Comparison of ENCODE assay signal across 17 cellular contexts in the genomic region with DNA sequence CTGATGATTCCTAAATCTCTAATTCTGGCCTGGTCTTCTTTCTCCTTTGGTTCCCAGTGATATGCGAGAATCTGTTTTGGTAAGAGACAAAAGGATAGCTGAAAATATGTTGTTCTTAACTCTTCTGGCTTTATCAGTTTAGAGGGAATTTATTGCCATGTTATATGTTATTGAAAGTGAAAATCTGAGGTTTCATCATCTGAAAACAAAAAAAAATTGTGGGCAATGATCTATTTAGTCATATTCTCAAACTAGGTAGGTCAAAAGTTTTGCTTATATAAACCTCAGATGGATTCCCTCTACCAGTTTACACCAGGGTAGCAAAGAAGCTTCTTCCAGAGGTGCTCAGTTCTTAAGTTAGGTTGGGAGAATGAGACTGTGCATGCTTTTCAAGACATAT.
DNase-seq lines count a peak whose midpoint lies in the region; ATAC-seq, FAIRE-seq and TF ChIP-seq lines count a peak whose summit lies in the region.
"Had no signal": no experiment of that assay in that cellular context is flagged by ENCODE, and none has a peak within 500 bp of the region (broad histone marks: within the 10 kb centered on the region; RNA-seq: fewer than 3 reads in every experiment).

No MANE protein-coding gene starts in this region.

- H3K4me3 Mint-ChIP-seq in CD8-positive, alpha-beta T cell: peak overlapping the region; percentile 58
- H3K4me3 Mint-ChIP-seq in activated CD8-positive, alpha-beta T cell treated with anti-CD3 and anti-CD28 coated beads, Interleukin-2, amount 10 ng/mL, durations not matched to agents 7 days and 5 days: peak overlapping the region; percentile 54
- H3K4me3 Mint-ChIP-seq in naive thymus-derived CD4-positive, alpha-beta T cell: peak overlapping the region in 9 of 10 donors; percentile 25 to 64 (median 52)
- H3K4me3 Mint-ChIP-seq: activated CD4-positive, alpha-beta T cell treated with anti-CD3 and anti-CD28 coated beads, Interleukin-2, amount 10 ng/mL, durations not matched to agents 7 days and 5 days; nephron had no signal

- no peaks in the 10 kb centered on the region for H3K36me3 Mint-ChIP-seq in CD8-positive, alpha-beta T cell
- H3K36me3 Mint-ChIP-seq in activated CD8-positive, alpha-beta T cell treated with anti-CD3 and anti-CD28 coated beads, Interleukin-2, amount 10 ng/mL, durations not matched to agents 7 days and 5 days (ENCODE audit: low read depth): peaks cover 10% of the 10 kb centered on the region
- peaks cover 0 to 7% (median 0%) of the 10 kb centered on the region in 5 donors for H3K36me3 Mint-ChIP-seq in naive thymus-derived CD4-positive, alpha-beta T cell

- FAIRE-seq in GM18507 (lab: Jason Lieb, UNC): peak; percentile 81
- FAIRE-seq: HepG2 had no signal

- DNase-seq in CD8-positive, alpha-beta T cell: no peak
- DNase-seq in GM18507 (ENCODE audit: extremely low spot score, insufficient read length, low read depth) (no peak), tibial artery (no peak), NCI-H1048 (lab: John Stamatoyannopoulos, UW) (no peak)
- no peak for DNase-seq in activated CD8-positive, alpha-beta T cell treated with anti-CD3 and anti-CD28 coated beads, Interleukin-2, amount 10 ng/mL, durations not matched to agents 7 days and 5 days
- DNase-seq in naive thymus-derived CD4-positive, alpha-beta T cell: no peak
- DNase-seq: activated CD4-positive, alpha-beta T cell treated with anti-CD3 and anti-CD28 coated beads, Interleukin-2, amount 10 ng/mL, durations not matched to agents 7 days and 5 days; activated effector memory CD4-positive, alpha-beta T cell treated with Interleukin-2 at 50 U/mL for 16 hours; BE2C; hypothalamus; kidney; MG63; NCI-H187; stimulated activated CD4-positive, alpha-beta T cell treated with anti-CD3 and anti-CD28 coated beads, Interleukin-1b, Interleukin-23, amount 100 ng/mL, for 48 hours had no signal

- no peak for ATAC-seq in CD8-positive, alpha-beta T cell
- no peak for ATAC-seq in activated CD8-positive, alpha-beta T cell treated with anti-CD3 and anti-CD28 coated beads, Interleukin-2, amount 10 ng/mL, durations not matched to agents 7 days and 5 days
- no peak for ATAC-seq in naive thymus-derived CD4-positive, alpha-beta T cell
- ATAC-seq in HG02870 (IDR thresholded peaks at IDR 0.05; ENCODE audit: unreplicated experiment): no peak
- ATAC-seq: HepG2 had no signal

- no peak overlapping the region for H3K27ac ChIP-seq in CD8-positive, alpha-beta T cell (ENCODE audit: low read depth, low read length)
- peak overlapping the region; percentile 46 for H3K27ac ChIP-seq in naive thymus-derived CD4-positive, alpha-beta T cell (ENCODE audit: low read depth, low read length)
- H3K27ac ChIP-seq in tibial artery: no peak overlapping the region

- H3K9me3 Mint-ChIP-seq in CD8-positive, alpha-beta T cell: no peaks in the 10 kb centered on the region
- no peaks in the 10 kb centered on the region for H3K9me3 Mint-ChIP-seq in activated CD8-positive, alpha-beta T cell treated with anti-CD3 and anti-CD28 coated beads, Interleukin-2, amount 10 ng/mL, durations not matched to agents 7 days and 5 days (ENCODE audit: insufficient read depth)
- H3K9me3 Mint-ChIP-seq in naive thymus-derived CD4-positive, alpha-beta T cell: no peaks in the 10 kb centered on the region
- H3K9me3 Mint-ChIP-seq: activated CD4-positive, alpha-beta T cell treated with anti-CD3 and anti-CD28 coated beads, Interleukin-2, amount 10 ng/mL, durations not matched to agents 7 days and 5 days had no signal

- H3K4me3 ChIP-seq in CD8-positive, alpha-beta T cell (ENCODE audit: low read depth, low read length): no peak overlapping the region
- H3K4me3 ChIP-seq in naive thymus-derived CD4-positive, alpha-beta T cell (ENCODE audit: low read length): no peak overlapping the region
- no peak overlapping the region for H3K4me3 ChIP-seq in tibial artery
- H3K4me3 ChIP-seq: MG63 had no signal

- no peak for TF ChIP-seq CTCF in CD8-positive, alpha-beta T cell (IDR thresholded peaks at IDR 0.05)
- no peak for TF ChIP-seq CTCF in tibial artery (IDR thresholded peaks at IDR 0.05)

- H3K27ac Mint-ChIP-seq in CD8-positive, alpha-beta T cell: peak overlapping the region; percentile 89
- H3K27ac Mint-ChIP-seq in activated CD8-positive, alpha-beta T cell treated with anti-CD3 and anti-CD28 coated beads, Interleukin-2, amount 10 ng/mL, durations not matched to agents 7 days and 5 days: peak overlapping the region; percentile 84
- H3K27ac Mint-ChIP-seq in naive thymus-derived CD4-positive, alpha-beta T cell: peak overlapping the region; percentile 21 to 98 (median 89)
- H3K27ac Mint-ChIP-seq: activated CD4-positive, alpha-beta T cell treated with anti-CD3 and anti-CD28 coated beads, Interleukin-2, amount 10 ng/mL, durations not matched to agents 7 days and 5 days; nephron had no signal

- H3K9me3 ChIP-seq in CD8-positive, alpha-beta T cell (ENCODE audit: low read length): no peaks in the 10 kb centered on the region
- H3K9me3 ChIP-seq in naive thymus-derived CD4-positive, alpha-beta T cell (ENCODE audit: control insufficient read depth in 2 of 3, low read length in 3 of 3): no peaks in the 10 kb centered on the region
- no peaks in the 10 kb centered on the region for H3K9me3 ChIP-seq in tibial artery
- H3K9me3 ChIP-seq: BE2C, MG63 had no signal

- CTCF ChIA-PET in CD8-positive, alpha-beta T cell (lab: Charles Lee): no interaction called here
- CTCF ChIA-PET in activated CD8-positive, alpha-beta T cell treated with anti-CD3 and anti-CD28 coated beads, Interleukin-2, amount 10 ng/mL, durations not matched to agents 7 days and 5 days (lab: Charles Lee): interaction anchor here (1.1 kb wide), 1 partner anchor 94 kb away, joined by 3 read pairs; no protein-coding TSS in a partner anchor
- CTCF ChIA-PET in naive thymus-derived CD4-positive, alpha-beta T cell (lab: Charles Lee): no interaction called here

- no peaks in the 10 kb centered on the region for H3K27me3 Mint-ChIP-seq in CD8-positive, alpha-beta T cell (ENCODE audit: low read depth)
- H3K27me3 Mint-ChIP-seq in activated CD8-positive, alpha-beta T cell treated with anti-CD3 and anti-CD28 coated beads, Interleukin-2, amount 10 ng/mL, durations not matched to agents 7 days and 5 days (ENCODE audit: low read depth): no peaks in the 10 kb centered on the region
- H3K27me3 Mint-ChIP-seq in naive thymus-derived CD4-positive, alpha-beta T cell: no peaks in the 10 kb centered on the region
- H3K27me3 Mint-ChIP-seq: activated CD4-positive, alpha-beta T cell treated with anti-CD3 and anti-CD28 coated beads, Interleukin-2, amount 10 ng/mL, durations not matched to agents 7 days and 5 days had no signal

- H3K27me3 ChIP-seq in CD8-positive, alpha-beta T cell (ENCODE audit: insufficient read depth, low read length): no peaks in the 10 kb centered on the region
- H3K27me3 ChIP-seq in naive thymus-derived CD4-positive, alpha-beta T cell (ENCODE audit: control insufficient read depth in 2 of 2, insufficient read depth in 2 of 2, low read length in 2 of 2): no peaks in the 10 kb centered on the region
- no peaks in the 10 kb centered on the region for H3K27me3 ChIP-seq in tibial artery
- H3K27me3 ChIP-seq: BE2C, MG63 had no signal

- POLR2A ChIA-PET in CD8-positive, alpha-beta T cell (lab: Charles Lee): no interaction called here
- POLR2A ChIA-PET in activated CD8-positive, alpha-beta T cell treated with anti-CD3 and anti-CD28 coated beads, Interleukin-2, amount 10 ng/mL, durations not matched to agents 7 days and 5 days (lab: Charles Lee): no interaction called here
- POLR2A ChIA-PET in naive thymus-derived CD4-positive, alpha-beta T cell (lab: Charles Lee): interaction anchor here (0.6 to 2.0 kb wide), 5 partner anchors 96 to 113 kb away, joined by 3 to 5 read pairs (median 4); no protein-coding TSS in a partner anchor

- H3K36me3 ChIP-seq in CD8-positive, alpha-beta T cell (ENCODE audit: insufficient read depth, low read length): no peaks in the 10 kb centered on the region
- no peaks in the 10 kb centered on the region for H3K36me3 ChIP-seq in naive thymus-derived CD4-positive, alpha-beta T cell (ENCODE audit: control insufficient read depth in 2 of 3, insufficient read depth in 3 of 3, low read length in 3 of 3)
- no peaks in the 10 kb centered on the region for H3K36me3 ChIP-seq in tibial artery
- H3K36me3 ChIP-seq: BE2C, MG63 had no signal

- intact Hi-C loops in CD8-positive, alpha-beta T cell (cut with DNase I, micrococcal nuclease): loop anchor here (5.0 to 10.0 kb wide), 4 partner anchors 116 to 1159 kb away; a partner anchor contains a TSS
- intact Hi-C loops in naive thymus-derived CD4-positive, alpha-beta T cell (cut with micrococcal nuclease): loop anchor here (2.0 to 10.0 kb wide), 2 partner anchors 747 to 1159 kb away; a partner anchor contains a TSS
- intact Hi-C loops in tibial artery (cut with DNase I; ENCODE audit: low total_unique reads): no loop called here

- H3K4me1 Mint-ChIP-seq in CD8-positive, alpha-beta T cell (ENCODE audit: low read depth): peaks cover 71% of the 10 kb centered on the region
- H3K4me1 Mint-ChIP-seq in activated CD8-positive, alpha-beta T cell treated with anti-CD3 and anti-CD28 coated beads, Interleukin-2, amount 10 ng/mL, durations not matched to agents 7 days and 5 days (ENCODE audit: low read depth): peaks cover 70% of the 10 kb centered on the region
- peaks cover 19 to 80% (median 73%) of the 10 kb centered on the region in 7 donors for H3K4me1 Mint-ChIP-seq in naive thymus-derived CD4-positive, alpha-beta T cell

- peaks cover 66% of the 10 kb centered on the region for H3K4me1 ChIP-seq in CD8-positive, alpha-beta T cell (ENCODE audit: insufficient read depth, low read length)
- peaks cover 42 to 59% of the 10 kb centered on the region in 2 donors for H3K4me1 ChIP-seq in naive thymus-derived CD4-positive, alpha-beta T cell (ENCODE audit: control insufficient read depth in 2 of 2, insufficient read depth in 2 of 2, low read length in 2 of 2)
- no peaks in the 10 kb centered on the region for H3K4me1 ChIP-seq in tibial artery
- H3K4me1 ChIP-seq: BE2C had no signal
